ENCODE assay signal across 7 cellular contexts in the genomic region with DNA sequence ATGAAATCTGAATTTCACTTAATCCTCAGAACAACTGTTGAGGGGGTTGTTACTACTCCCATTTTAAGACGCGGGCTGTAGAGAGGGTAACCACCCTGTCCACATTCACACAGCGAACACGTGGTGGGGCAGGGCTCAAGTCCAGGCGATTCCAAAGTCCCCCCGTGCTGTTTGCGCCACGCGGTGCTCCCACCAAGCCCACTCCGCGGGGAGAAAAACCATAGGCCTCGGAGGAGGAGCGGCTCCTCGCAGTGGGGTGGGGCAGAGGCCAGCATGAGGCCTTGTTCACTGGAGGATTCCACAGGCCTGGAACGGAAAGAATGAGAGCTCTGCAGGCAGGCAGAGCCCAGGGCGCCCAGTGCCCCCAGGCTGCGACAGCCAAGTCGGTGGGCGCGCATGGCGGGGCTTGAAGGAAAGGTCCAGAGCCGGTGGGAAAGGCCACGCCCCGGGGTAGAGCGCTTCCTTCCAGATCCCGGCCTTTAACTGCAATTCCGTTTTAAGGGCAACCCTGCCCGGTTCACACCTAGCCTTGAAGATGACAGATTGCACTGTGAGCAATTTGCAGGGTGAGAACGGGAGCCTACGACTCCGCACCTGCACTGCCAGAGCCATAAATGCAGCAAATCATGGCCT.
DNase-seq lines count a peak whose midpoint lies in the region; ATAC-seq and TF ChIP-seq lines count a peak whose summit lies in the region.

No MANE protein-coding gene starts in this region.

- H3K36me3 ChIP-seq in neutrophil, result no peaks in the 10 kb centered on the region

- no peak overlapping the region for H3K4me3 ChIP-seq in fibroblast of the aortic adventitia (ENCODE audit: low read depth, low read length)
- peak overlapping the region; percentile 69 to 70 for H3K4me3 ChIP-seq in neutrophil (ENCODE audit: low read depth in 1 of 2, low read length in 1 of 2)

- TF ChIP-seq CTCF in fibroblast of the aortic adventitia (IDR thresholded peaks at IDR 0.05; ENCODE audit: insufficient read depth, low read length) (no peak), neutrophil (IDR thresholded peaks at IDR 0.05) (no peak)

- H3K27ac ChIP-seq in neutrophil, result peak overlapping the region; percentile 100

- DNase-seq in NOMO-1 treated with DMSO at 0.1 percent for 48 hours (lab: John Stamatoyannopoulos, UW; ENCODE audit: unreplicated experiment), result peak; percentile 61
- DNase-seq in activated T-helper 1 cell treated with anti-CD3 and anti-CD28 coated beads, Interleukin-2, amount 50 U/mL, for 16 hours (ENCODE audit: low read depth in 1 of 2, low spot score in 1 of 2), result peak; percentile 6 to 24
- DNase-seq in fibroblast of the aortic adventitia (ENCODE audit: low read depth), result peak; percentile 10
- DNase-seq in dedifferentiated amniotic fluid mesenchymal stem cell (ENCODE audit: extremely low spot score), result no peak

- H3K4me1 ChIP-seq in neutrophil (ENCODE audit: control insufficient read depth in 1 of 2, insufficient read depth in 1 of 2, low read depth in 1 of 2, low read length in 1 of 2), result peaks cover 50 to 59% of the 10 kb centered on the region in 2 experiments

- no peaks in the 10 kb centered on the region for H3K9me3 ChIP-seq in neutrophil

- peak; percentile 19 for ATAC-seq in GM19023 (IDR thresholded peaks at IDR 0.05; ENCODE audit: unreplicated experiment)
- peak; percentile 13 for ATAC-seq in HG03342 (IDR thresholded peaks at IDR 0.05; ENCODE audit: unreplicated experiment)

- H3K27me3 ChIP-seq in neutrophil, result no peaks in the 10 kb centered on the region
